Comparison of ENCODE assay signal across 18 cellular contexts in the genomic region with DNA sequence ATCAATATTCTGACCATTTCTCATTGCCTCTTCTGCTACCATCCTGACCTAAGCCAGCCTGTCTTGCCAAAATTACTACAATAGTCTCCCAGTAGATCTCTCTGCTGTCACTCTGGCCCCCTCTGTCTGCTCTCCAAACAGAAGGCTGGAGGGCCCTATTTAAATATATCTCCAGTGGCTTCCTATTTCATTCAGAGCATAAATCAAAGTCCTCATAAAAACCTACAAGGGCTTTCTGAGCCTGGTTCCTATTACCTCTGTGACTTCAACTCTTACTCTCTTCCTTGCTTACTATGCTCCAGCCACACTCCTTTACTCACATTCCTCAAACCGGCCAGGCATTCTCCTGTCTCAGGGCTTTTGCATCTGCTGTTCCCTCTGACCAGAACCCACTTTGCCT. TPM values are rescaled to one million over a fixed set of nuclear protein-coding genes. Genes with fewer than 3 reads are reported as not detected.
DNase-seq lines count a peak whose midpoint lies in the region; FAIRE-seq and TF ChIP-seq lines count a peak whose summit lies in the region.
"Had no signal": no experiment of that assay in that cellular context is flagged by ENCODE, and none has a peak within 500 bp of the region (broad histone marks: within the 10 kb centered on the region; RNA-seq: fewer than 3 reads in every experiment).

No MANE protein-coding gene starts in this region.

- H3K4me3 ChIP-seq in suprapubic skin = no peak overlapping the region
- H3K4me3 ChIP-seq: BLaER1, GM23338 had no signal

- H3K27ac ChIP-seq in suprapubic skin = no peak overlapping the region
- H3K27ac ChIP-seq: BLaER1 had no signal

- no peak for TF ChIP-seq EP300 in suprapubic skin (IDR thresholded peaks at IDR 0.05)

- H3K27me3 ChIP-seq in suprapubic skin = no peaks in the 10 kb centered on the region

- no peak for TF ChIP-seq POLR2A in suprapubic skin (IDR thresholded peaks at IDR 0.05)

- 42% methylated on average over 1 of the region's 1 CpG for WGBS in suprapubic skin

- FAIRE-seq in islet of Langerhans (lab: Jason Lieb, UNC) (peak; percentile 13), RCC 7860 (lab: Jason Lieb, UNC) (no peak)
- FAIRE-seq: GM12892, GM18507 had no signal

- DNase-seq in NCI-H2171 treated with DMSO at 0.1 percent for 48 hours (lab: John Stamatoyannopoulos, UW) (peak; percentile 1), NCI-H2171 (lab: John Stamatoyannopoulos, UW) (no peak), HEK293T (ENCODE audit: extremely low spot score) (peak; percentile 25), NCI-H69 (lab: John Stamatoyannopoulos, UW) (peak; percentile 59), RCC 7860 (ENCODE audit: low spot score) (no peak), suprapubic skin (ENCODE audit: low spot score in 2 of 2) (no peak)
- DNase-seq: 8988T; CD4-positive, alpha-beta memory T cell; DMS153; DMS79; GDM1; H7 had no signal

- no peaks in the 10 kb centered on the region for H3K9me3 ChIP-seq in suprapubic skin
- H3K9me3 ChIP-seq: BLaER1 had no signal

- no peaks in the 10 kb centered on the region for H3K36me3 ChIP-seq in suprapubic skin
- H3K36me3 ChIP-seq: BLaER1 had no signal

- TF ChIP-seq CTCF in suprapubic skin (IDR thresholded peaks at IDR 0.05) = no peak

- CTCF ChIA-PET in HEK293T (lab: Yijun Ruan, JAX) = interaction anchor here (0.8 kb wide), 1 partner anchor 96 kb away, joined by 4 read pairs; no protein-coding TSS in a partner anchor

- H3K4me1 ChIP-seq in suprapubic skin = no peaks in the 10 kb centered on the region
- H3K4me1 ChIP-seq: BLaER1 had no signal

- POLR2A ChIA-PET in HEK293T (lab: Yijun Ruan, JAX) = no interaction called here

TF ChIP-seq in HEK293T, 16 proteins besides CTCF, POLR2A, EP300 and RAD21:
- TF ChIP-seq SP1 (IDR thresholded peaks at IDR 0.05) (no peak), FOXK2 (IDR thresholded peaks at IDR 0.05) (no peak), ELF4 (IDR thresholded peaks at IDR 0.05) (no peak), NFRKB (IDR thresholded peaks at IDR 0.05) (no peak)
- TF ChIP-seq, protein P1, sequence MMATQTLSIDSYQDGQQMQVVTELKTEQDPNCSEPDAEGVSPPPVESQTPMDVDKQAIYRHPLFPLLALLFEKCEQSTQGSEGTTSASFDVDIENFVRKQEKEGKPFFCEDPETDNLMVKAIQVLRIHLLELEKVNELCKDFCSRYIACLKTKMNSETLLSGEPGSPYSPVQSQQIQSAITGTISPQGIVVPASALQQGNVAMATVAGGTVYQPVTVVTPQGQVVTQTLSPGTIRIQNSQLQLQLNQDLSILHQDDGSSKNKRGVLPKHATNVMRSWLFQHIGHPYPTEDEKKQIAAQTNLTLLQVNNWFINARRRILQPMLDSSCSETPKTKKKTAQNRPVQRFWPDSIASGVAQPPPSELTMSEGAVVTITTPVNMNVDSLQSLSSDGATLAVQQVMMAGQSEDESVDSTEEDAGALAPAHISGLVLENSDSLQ (IDR thresholded peaks at IDR 0.05) = peak; percentile 85
TF ChIP-seq in HEK293T: peak in this region for 1.

RNA-seq across cellular contexts. Expression of a gene that starts 19.0 kb away (rescaled TPM):
- under 1 TPM in 3 of 4 donors, not detected in 1; 0.08 to 0.86 (median 0.34) TPM for total RNA-seq in suprapubic skin
- total RNA-seq: A673; CD4-positive, alpha-beta memory T cell had no signal

Comparison
In these comparisons a context has a peak if more than half of its experiments do, and no peak if none do; other contexts are left out.
1. DNase-seq: peak in NCI-H2171 treated with DMSO at 0.1 percent for 48 hours (single experiment), HEK293T (single experiment) and NCI-H69 (single experiment); none in NCI-H2171 (single experiment), RCC 7860 (single experiment) and suprapubic skin (0 of 2).